Comparison of ENCODE assay signal across 10 cellular contexts in genomic region chr2:223860809-223861738, GRCh38. TPM values are rescaled to one million over a fixed set of nuclear protein-coding genes. Genes with fewer than 3 reads are reported as not detected.
DNase-seq lines count a peak whose midpoint lies in the region; ATAC-seq, FAIRE-seq and TF ChIP-seq lines count a peak whose summit lies in the region.
"Had no signal": no experiment of that assay in that cellular context is flagged by ENCODE, and none has a peak within 500 bp of the region (broad histone marks: within the 10 kb centered on the region; RNA-seq: fewer than 3 reads in every experiment).

No MANE protein-coding gene starts in this region.

- no peak overlapping the region for H2AK5ac ChIP-seq in mesendoderm (ENCODE audit: low read length)

- CTCF ChIA-PET in activated CD4-positive, alpha-beta T cell treated with anti-CD3 and anti-CD28 coated beads for 36 hours (lab: Charles Lee) = interaction anchor here (0.7 kb wide), 1 partner anchor 279 kb away, joined by 4 read pairs; no protein-coding TSS in a partner anchor

- no peak overlapping the region for H3K4me2 ChIP-seq in mesendoderm (ENCODE audit: low read length)

- ATAC-seq in activated CD4-positive, alpha-beta T cell treated with anti-CD3 and anti-CD28 coated beads for 36 hours = no peak
- no peak for ATAC-seq in HG03354 (IDR thresholded peaks at IDR 0.05; ENCODE audit: poor library complexity, severe bottlenecking, unreplicated experiment)

- TF ChIP-seq CTCF in fibroblast of the aortic adventitia (IDR thresholded peaks at IDR 0.05; ENCODE audit: insufficient read depth, low read length) = peak; percentile 16
- TF ChIP-seq CTCF in retinal pigment epithelial cell (conservative IDR thresholded peaks at IDR 0.05; ENCODE audit: low read depth, low read length) = peak; percentile 44

- H2BK120ac ChIP-seq in mesendoderm (ENCODE audit: low read depth, low read length) = no peak overlapping the region

- WGBS in mesendoderm (ENCODE audit: extremely low coverage, insufficient coverage, low lambda C conversion rate) = no CpG with 5 or more reads among the region's 5 CpGs

- H3K4me1 Mint-ChIP-seq in activated CD4-positive, alpha-beta T cell treated with anti-CD3 and anti-CD28 coated beads for 36 hours = peaks cover 15% of the 10 kb centered on the region

- H3K4me3 ChIP-seq in fibroblast of the aortic adventitia (ENCODE audit: low read depth, low read length) = no peak overlapping the region
- H3K4me3 ChIP-seq in retinal pigment epithelial cell (ENCODE audit: low read length) = no peak overlapping the region
- H3K4me3 ChIP-seq in mesendoderm (ENCODE audit: low read length) = no peak overlapping the region

- no peak overlapping the region for H2BK15ac ChIP-seq in mesendoderm (replicated peaks; ENCODE audit: low read depth)

- no peak overlapping the region for H3K27ac ChIP-seq in mesendoderm (ENCODE audit: low read depth, low read length)

- H3K9ac ChIP-seq in mesendoderm (ENCODE audit: low read length) = no peak overlapping the region

- intact Hi-C loops in activated CD4-positive, alpha-beta T cell treated with anti-CD3 and anti-CD28 coated beads for 36 hours (cut with DNase I, micrococcal nuclease) = no loop called here

- no peaks in the 10 kb centered on the region for H3K36me3 ChIP-seq in mesendoderm (ENCODE audit: control insufficient read depth, insufficient read depth, low read length)

- no peak overlapping the region for H4K8ac ChIP-seq in mesendoderm (ENCODE audit: low read depth, low read length)

- TF ChIP-seq POLR2A in H54 (IDR thresholded peaks at IDR 0.05; ENCODE audit: low read depth, low read length) = no peak

- H4K5ac ChIP-seq in mesendoderm (ENCODE audit: low read length) = no peak overlapping the region

- no peaks in the 10 kb centered on the region for H3K27me3 ChIP-seq in mesendoderm (ENCODE audit: insufficient read depth, low read length, poor library complexity)

- H3K9me3 Mint-ChIP-seq in activated CD4-positive, alpha-beta T cell treated with anti-CD3 and anti-CD28 coated beads for 36 hours (ENCODE audit: low read depth) = no peaks in the 10 kb centered on the region
- H3K9me3 Mint-ChIP-seq: activated T-cell treated with anti-CD3 and anti-CD28 coated beads, Interleukin-2, amount 50 U/mL, for 24 hours; naive B cell had no signal

- DNase-seq in H54 (ENCODE audit: insufficient read length, low spot score) (peak; percentile 46), SW480 (ENCODE audit: low spot score) (peak; percentile 48), fibroblast of the aortic adventitia (ENCODE audit: low read depth) (peak; percentile 91), retinal pigment epithelial cell (ENCODE audit: low read depth) (peak; percentile 62), mesendoderm (no peak)
- DNase-seq in activated CD4-positive, alpha-beta T cell treated with anti-CD3 and anti-CD28 coated beads for 36 hours = no peak
- DNase-seq in NK-92 treated with Interleukin-12 subunit alpha and Interleukin-12 subunit beta, amount 100 ng/mL, for 24 hours (lab: John Stamatoyannopoulos, UW) = no peak
- DNase-seq: activated T-cell treated with anti-CD3 and anti-CD28 coated beads, Interleukin-2, amount 50 U/mL, for 24 hours; naive B cell had no signal

- H3K4ac ChIP-seq in mesendoderm (ENCODE audit: low read depth, low read length) = no peak overlapping the region

- H3K4me1 ChIP-seq in mesendoderm (ENCODE audit: control insufficient read depth, low read depth, low read length) = no peaks in the 10 kb centered on the region

- no peak overlapping the region for H2BK5ac ChIP-seq in mesendoderm (ENCODE audit: low read length)

- H3K79me1 ChIP-seq in mesendoderm (ENCODE audit: low read length) = no peaks in the 10 kb centered on the region

- peak; percentile 91 for FAIRE-seq in H54 (lab: Jason Lieb, UNC)

- no peak overlapping the region for H3K56ac ChIP-seq in mesendoderm (ENCODE audit: low read length)

- no peak overlapping the region for H3K23ac ChIP-seq in mesendoderm (ENCODE audit: low read length)

- H3K18ac ChIP-seq in mesendoderm (ENCODE audit: low read length) = no peak overlapping the region

- H3K27ac Mint-ChIP-seq in activated CD4-positive, alpha-beta T cell treated with anti-CD3 and anti-CD28 coated beads for 36 hours = no peak overlapping the region
- H3K27ac Mint-ChIP-seq: activated T-cell treated with anti-CD3 and anti-CD28 coated beads, Interleukin-2, amount 50 U/mL, for 24 hours had no signal

- no peaks in the 10 kb centered on the region for H3K27me3 Mint-ChIP-seq in activated CD4-positive, alpha-beta T cell treated with anti-CD3 and anti-CD28 coated beads for 36 hours
- H3K27me3 Mint-ChIP-seq: activated T-cell treated with anti-CD3 and anti-CD28 coated beads, Interleukin-2, amount 50 U/mL, for 24 hours; naive B cell had no signal

- POLR2A ChIA-PET in activated CD4-positive, alpha-beta T cell treated with anti-CD3 and anti-CD28 coated beads for 36 hours (lab: Charles Lee) = no interaction called here

- peaks cover 4% of the 10 kb centered on the region for H3K36me3 Mint-ChIP-seq in activated CD4-positive, alpha-beta T cell treated with anti-CD3 and anti-CD28 coated beads for 36 hours (ENCODE audit: low read depth)

- H3K4me3 Mint-ChIP-seq in activated CD4-positive, alpha-beta T cell treated with anti-CD3 and anti-CD28 coated beads for 36 hours = no peak overlapping the region
- H3K4me3 Mint-ChIP-seq: activated T-cell treated with anti-CD3 and anti-CD28 coated beads, Interleukin-2, amount 50 U/mL, for 24 hours; naive B cell had no signal

- H3K79me2 ChIP-seq in mesendoderm (ENCODE audit: control insufficient read depth, insufficient read depth, low read length) = no peaks in the 10 kb centered on the region

RNA-seq across cellular contexts. Expression of gene AP1S3, which starts 23.7 kb away (rescaled TPM):
- 8.1 and 16.8 TPM in 2 replicates for total RNA-seq in fibroblast of the aortic adventitia (ENCODE audit: low replicate concordance)
- 6.5 TPM for polyA plus RNA-seq in mesendoderm (2013, experiment 1 of 2)
- polyA plus RNA-seq in mesendoderm (2013, experiment 2 of 2) = 7.3 TPM
- 10 to 100 TPM in 1 of 2 experiments, 1 to 10 TPM in 1; 8.8 to 10.1 TPM for total RNA-seq in activated CD4-positive, alpha-beta T cell treated with anti-CD3 and anti-CD28 coated beads for 36 hours

Comparison
In these comparisons a context has a peak if more than half of its experiments do, and no peak if none do; other contexts are left out.
1. DNase-seq: peak in H54 (single experiment), SW480 (single experiment), fibroblast of the aortic adventitia (single experiment) and retinal pigment epithelial cell (single experiment); none in mesendoderm (single experiment), activated CD4-positive, alpha-beta T cell treated with anti-CD3 and anti-CD28 coated beads for 36 hours (single experiment) and NK-92 treated with Interleukin-12 subunit alpha and Interleukin-12 subunit beta, amount 100 ng/mL, for 24 hours (single experiment).